ENCODE assay signal across 18 cellular contexts in genomic region chr14:83827383-83827782, GRCh38.
DNase-seq lines count a peak whose midpoint lies in the region; ATAC-seq, FAIRE-seq and TF ChIP-seq lines count a peak whose summit lies in the region.
"Had no signal": no experiment of that assay in that cellular context is flagged by ENCODE, and none has a peak within 500 bp of the region (broad histone marks: within the 10 kb centered on the region; RNA-seq: fewer than 3 reads in every experiment).

No MANE protein-coding gene starts in this region.

- H2BK5ac ChIP-seq in mesendoderm (ENCODE audit: low read length) = no peak overlapping the region

- H2BK15ac ChIP-seq in mesendoderm (replicated peaks; ENCODE audit: low read depth) = no peak overlapping the region

- TF ChIP-seq CTCF in A673 (conservative IDR thresholded peaks at IDR 0.05; ENCODE audit: low read depth, low read length) (no peak), endothelial cell of umbilical vein (IDR thresholded peaks at IDR 0.05; ENCODE audit: extremely low read depth in 1 of 2, insufficient read depth in 1 of 2, low read depth in 1 of 2, low read length in 2 of 2) (no peak), psoas muscle (IDR thresholded peaks at IDR 0.05) (no peak), GM20000 (IDR thresholded peaks at IDR 0.05; ENCODE audit: extremely low read depth, missing control alignments) (no peak)

- CTCF ChIA-PET in A673 (lab: Charles Lee) = no interaction called here
- CTCF ChIA-PET in endothelial cell of umbilical vein (lab: Charles Lee) = interaction anchor here (0.7 kb wide), 1 partner anchor 11 kb away, joined by 3 read pairs; no protein-coding TSS in a partner anchor

- intact Hi-C loops in A673 (cut with micrococcal nuclease; ENCODE audit: unreplicated experiment) (no loop called here), endothelial cell of umbilical vein (cut with micrococcal nuclease) (no loop called here), psoas muscle (cut with DNase I) (no loop called here)

- no peak for ATAC-seq in psoas muscle
- ATAC-seq: A549, HCT116, Panc1, Right ventricle myocardium inferior had no signal

- H3K27me3 ChIP-seq in A673 (replicated peaks; ENCODE audit: insufficient read depth, low read depth, low read length, poor library complexity) (no peaks in the 10 kb centered on the region), endothelial cell of umbilical vein (ENCODE audit: control insufficient read depth in 2 of 2, insufficient read depth in 2 of 2, low read length in 2 of 2) (no peaks in the 10 kb centered on the region), mesendoderm (ENCODE audit: insufficient read depth, low read length, poor library complexity) (no peaks in the 10 kb centered on the region), psoas muscle (ENCODE audit: insufficient read depth in 3 of 3, low read length in 2 of 3) (no peaks in the 10 kb centered on the region)

- H3K9ac ChIP-seq in endothelial cell of umbilical vein (replicated peaks; ENCODE audit: extremely low read depth, insufficient read depth, low read length) = no peak overlapping the region
- no peak overlapping the region for H3K9ac ChIP-seq in mesendoderm (ENCODE audit: low read length)

- no peak overlapping the region for H2BK120ac ChIP-seq in mesendoderm (ENCODE audit: low read depth, low read length)

- peak; percentile 26 for DNase-seq in A673 (ENCODE audit: low spot score)
- peak; percentile 32 for DNase-seq in NCI-H69 (lab: John Stamatoyannopoulos, UW)
- peak; percentile 4 for DNase-seq in endothelial cell of umbilical vein (ENCODE audit: low read depth, low spot score)
- peak; percentile 7 for DNase-seq in mesendoderm
- DNase-seq in G401 (ENCODE audit: low spot score) = no peak
- DNase-seq in psoas muscle = no peak
- no peak for DNase-seq in GM20000 (ENCODE audit: low spot score)
- DNase-seq in D341Med (ENCODE audit: low spot score) = no peak
- DNase-seq: Caco-2, DMS53, NCI-H1436, NCI-H2029 treated with DMSO at 0.1 percent for 48 hours, NCI-H446, NCI-H748 treated with DMSO at 0.1 percent for 48 hours had no signal

- no peak overlapping the region for H3K4ac ChIP-seq in mesendoderm (ENCODE audit: low read depth, low read length)

- no peak for FAIRE-seq in endothelial cell of umbilical vein (lab: Jason Lieb, UNC)
- FAIRE-seq: A549 had no signal

- in situ Hi-C loops in G401 (cut with HindIII; ENCODE audit: low sequenced_read_pairs) = no loop called here

- no peak overlapping the region for H3K4me2 ChIP-seq in endothelial cell of umbilical vein (ENCODE audit: insufficient read depth, low read length)
- no peak overlapping the region for H3K4me2 ChIP-seq in mesendoderm (ENCODE audit: low read length)

- H3K4me1 ChIP-seq in A673 (ENCODE audit: insufficient read depth, low read length, poor library complexity, severe bottlenecking) (peaks cover 33% of the 10 kb centered on the region), endothelial cell of umbilical vein (ENCODE audit: control insufficient read depth, extremely low read depth, insufficient read depth, low read length) (no peaks in the 10 kb centered on the region), mesendoderm (ENCODE audit: control insufficient read depth, low read depth, low read length) (no peaks in the 10 kb centered on the region), psoas muscle (no peaks in the 10 kb centered on the region)
- H3K4me1 ChIP-seq: A549, Caco-2 had no signal

- H3K4me3 ChIP-seq in A673 (ENCODE audit: low read depth, low read length, poor library complexity, severe bottlenecking) = no peak overlapping the region
- H3K4me3 ChIP-seq in endothelial cell of umbilical vein (replicated peaks in 1 of 3; ENCODE audit: insufficient read depth in 1 of 3, low read depth in 1 of 3, low read length in 3 of 3) = no peak overlapping the region
- H3K4me3 ChIP-seq in mesendoderm (ENCODE audit: low read length) = no peak overlapping the region
- H3K4me3 ChIP-seq in psoas muscle = no peak overlapping the region
- H3K4me3 ChIP-seq: A549 had no signal

- H3K79me2 ChIP-seq in endothelial cell of umbilical vein (ENCODE audit: control insufficient read depth, insufficient read depth, low read length) = no peaks in the 10 kb centered on the region
- H3K79me2 ChIP-seq in mesendoderm (ENCODE audit: control insufficient read depth, insufficient read depth, low read length) = no peaks in the 10 kb centered on the region

- H3K9me3 ChIP-seq in A673 (ENCODE audit: low read depth, low read length, poor library complexity, severe bottlenecking) (no peaks in the 10 kb centered on the region), endothelial cell of umbilical vein (replicated peaks; ENCODE audit: control insufficient read depth, insufficient read depth, low read length) (no peaks in the 10 kb centered on the region), psoas muscle (no peaks in the 10 kb centered on the region)
- H3K9me3 ChIP-seq: A549, Caco-2 had no signal

- no peaks in the 10 kb centered on the region for H3K9me1 ChIP-seq in endothelial cell of umbilical vein (replicated peaks; ENCODE audit: control insufficient read depth, extremely low read depth, insufficient read depth, low read length)

- dilution Hi-C loops in endothelial cell of umbilical vein (cut with MboI; ENCODE audit: extremely low pct_ligation_motif_present, low sequenced_read_pairs) = no loop called here

- H4K5ac ChIP-seq in mesendoderm (ENCODE audit: low read length) = no peak overlapping the region

- no CpG with 5 or more reads among the region's 3 CpGs for WGBS in mesendoderm (ENCODE audit: extremely low coverage, insufficient coverage, low lambda C conversion rate)
- 29 to 41% (median 39%) methylated on average over 3 of the region's 3 CpGs for WGBS in psoas muscle, 3 donors

- H3K36me3 ChIP-seq in A673 (ENCODE audit: insufficient read depth, low read length, poor library complexity, severe bottlenecking) (no peaks in the 10 kb centered on the region), endothelial cell of umbilical vein (ENCODE audit: control insufficient read depth in 2 of 2, extremely low read depth in 1 of 2, insufficient read depth in 2 of 2, low read length in 2 of 2) (no peaks in the 10 kb centered on the region), mesendoderm (ENCODE audit: control insufficient read depth, insufficient read depth, low read length) (no peaks in the 10 kb centered on the region), psoas muscle (ENCODE audit: insufficient read depth in 1 of 2, low read depth in 1 of 2) (no peaks in the 10 kb centered on the region)

- TF ChIP-seq POLR2A in endothelial cell of umbilical vein (IDR thresholded peaks at IDR 0.05; ENCODE audit: low read depth, low read length) = no peak

- no TSS peak for BruUV-seq in A673 (replicated peaks; lab: Mats Ljungman, UMichigan)
- no TSS peak for BruUV-seq in endothelial cell of umbilical vein (replicated peaks; lab: Mats Ljungman, UMichigan)

- no peak overlapping the region for H3K56ac ChIP-seq in mesendoderm (ENCODE audit: low read length)

- H4K8ac ChIP-seq in mesendoderm (ENCODE audit: low read depth, low read length) = no peak overlapping the region

- POLR2A ChIA-PET in A673 (lab: Charles Lee; ENCODE audit: low non-redundant PET) = no interaction called here
- POLR2A ChIA-PET in endothelial cell of umbilical vein (lab: Charles Lee) = no interaction called here

- H3K18ac ChIP-seq in mesendoderm (ENCODE audit: low read length) = no peak overlapping the region

- H3K79me1 ChIP-seq in mesendoderm (ENCODE audit: low read length) = no peaks in the 10 kb centered on the region

- no peak overlapping the region for H3K27ac ChIP-seq in A673 (ENCODE audit: low read depth, low read length, poor library complexity, severe bottlenecking)
- no peak overlapping the region for H3K27ac ChIP-seq in endothelial cell of umbilical vein (ENCODE audit: insufficient read depth, low read depth, low read length)
- no peak overlapping the region for H3K27ac ChIP-seq in mesendoderm (ENCODE audit: low read depth, low read length)
- H3K27ac ChIP-seq in psoas muscle = no peak overlapping the region
- H3K27ac ChIP-seq: A549 had no signal

- no peak overlapping the region for H2AFZ ChIP-seq in endothelial cell of umbilical vein (ENCODE audit: low read depth, low read length)

- H4K20me1 ChIP-seq in endothelial cell of umbilical vein (replicated peaks; ENCODE audit: control insufficient read depth, extremely low read depth, insufficient read depth, low read length) = no peaks in the 10 kb centered on the region

- no peak overlapping the region for H3K23ac ChIP-seq in mesendoderm (ENCODE audit: low read length)

- no peak overlapping the region for H2AK5ac ChIP-seq in mesendoderm (ENCODE audit: low read length)

TF ChIP-seq in endothelial cell of umbilical vein, 7 proteins besides CTCF, POLR2A, EP300 and RAD21:
- TF ChIP-seq MAX (IDR thresholded peaks at IDR 0.05; ENCODE audit: insufficient read depth, insufficient read length) = no peak
- no peak for TF ChIP-seq MYC (IDR thresholded peaks at IDR 0.05; ENCODE audit: low read depth, low read length)
- no peak for TF ChIP-seq FOS (IDR thresholded peaks at IDR 0.05; ENCODE audit: borderline replicate concordance, insufficient read depth, low read length)
- TF ChIP-seq POLR2AphosphoS5 (IDR thresholded peaks at IDR 0.05; ENCODE audit: insufficient read depth, low read depth, low read length) = no peak
- no peak for TF ChIP-seq EZH2 (IDR thresholded peaks at IDR 0.05; ENCODE audit: borderline replicate concordance, low read depth, low read length, severe bottlenecking)
- TF ChIP-seq JUN (IDR thresholded peaks at IDR 0.05; ENCODE audit: borderline replicate concordance, insufficient read depth, insufficient read length, low read depth) = no peak
- TF ChIP-seq GATA2 (IDR thresholded peaks at IDR 0.05; ENCODE audit: insufficient read depth, insufficient read length, low read depth, low read length) = no peak

Comparison
In these comparisons a context has a peak if more than half of its experiments do, and no peak if none do; other contexts are left out.
1. DNase-seq: peak in A673 (single experiment), NCI-H69 (single experiment), endothelial cell of umbilical vein (single experiment) and mesendoderm (single experiment); none in G401 (single experiment), psoas muscle (0 of 2), GM20000 (single experiment) and D341Med (single experiment).